Comparison of ENCODE assay signal across 32 cellular contexts in the genomic region with DNA sequence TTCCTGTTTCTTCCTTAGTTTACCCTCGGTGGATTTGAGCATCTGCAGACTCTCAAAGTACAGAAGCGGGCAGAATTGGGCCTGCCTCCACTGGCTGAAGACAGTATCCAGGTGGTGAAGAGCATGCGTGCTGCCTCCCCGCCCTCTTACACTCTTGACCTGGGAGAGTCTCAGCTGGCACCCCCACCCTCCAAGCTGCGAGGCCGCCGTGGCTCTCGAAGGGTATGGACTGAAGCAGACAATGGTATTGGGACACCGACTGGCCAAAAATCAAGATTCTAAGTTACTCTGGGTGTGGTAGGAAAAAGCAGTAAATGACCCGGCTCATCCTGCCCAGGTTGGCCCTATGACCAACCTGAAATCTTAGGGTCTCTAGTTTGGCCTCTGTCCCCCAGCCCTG. TPM values are rescaled to one million over a fixed set of nuclear protein-coding genes. Genes with fewer than 3 reads are reported as not detected.
DNase-seq lines count a peak whose midpoint lies in the region; ATAC-seq and TF ChIP-seq lines count a peak whose summit lies in the region.
"Had no signal": no experiment of that assay in that cellular context is flagged by ENCODE, and none has a peak within 500 bp of the region (broad histone marks: within the 10 kb centered on the region; RNA-seq: fewer than 3 reads in every experiment).

No MANE protein-coding gene starts in this region.

- DNase-seq in nephron progenitor cell (no peak), neural crest cell (ENCODE audit: low read depth, low spot score) (no peak), trophoblast cell (no peak), NCI-H345 treated with DMSO at 0.1 percent for 48 hours (lab: John Stamatoyannopoulos, UW; ENCODE audit: unreplicated experiment) (no peak)
- DNase-seq in activated naive CD8-positive, alpha-beta T cell treated with anti-CD3 and anti-CD28 coated beads for 36 hours, result no peak
- DNase-seq: 8988T; ACHN; AML-193; BE2C; C1 segment of cervical spinal cord; Calu3; CD4-positive, alpha-beta memory T cell; CD4-positive, alpha-beta T cell; CD4-positive, CD25-positive, alpha-beta regulatory T cell; CD8-positive, alpha-beta memory T cell; CD8-positive, alpha-beta T cell; COR-L47; DMS 273 treated with DMSO at 0.1 percent for 48 hours; DMS153; DMS79; DMS79 treated with DMSO at 0.1 percent for 48 hours; DND-41; EL had no signal

- no peak overlapping the region for H3K23ac ChIP-seq in trophoblast cell (ENCODE audit: low read length)

- H2BK12ac ChIP-seq in trophoblast cell (ENCODE audit: low read length), result no peak overlapping the region

- H2BK5ac ChIP-seq in trophoblast cell (ENCODE audit: low read depth, low read length, poor library complexity), result no peak overlapping the region

- no peaks in the 10 kb centered on the region for H3K27me3 ChIP-seq in trophoblast cell (ENCODE audit: insufficient read depth, low read length)
- H3K27me3 ChIP-seq: BE2C; BLaER1; BLaER1 treated with 17β-estradiol and CSF1 and Interleukin-3, amounts not matched to agents 10 nM and 100 nM had no signal

- no peak overlapping the region for H2AFZ ChIP-seq in trophoblast cell (ENCODE audit: insufficient read depth, low read length, poor library complexity)

- H3K36me3 Mint-ChIP-seq in nephron progenitor cell (ENCODE audit: low read depth) (peaks cover 12% of the 10 kb centered on the region), neural crest cell (ENCODE audit: low read depth) (peaks cover 16% of the 10 kb centered on the region)
- peaks cover 21% of the 10 kb centered on the region for H3K36me3 Mint-ChIP-seq in activated naive CD8-positive, alpha-beta T cell treated with anti-CD3 and anti-CD28 coated beads for 36 hours
- H3K36me3 Mint-ChIP-seq: CD4-positive, alpha-beta memory T cell; CD4-positive, CD25-positive, alpha-beta regulatory T cell; CD8-positive, alpha-beta memory T cell; CD8-positive, alpha-beta T cell had no signal

- H3K79me1 ChIP-seq in trophoblast cell (ENCODE audit: low read length), result no peaks in the 10 kb centered on the region

- H3K9me3 Mint-ChIP-seq in nephron progenitor cell (no peaks in the 10 kb centered on the region), neural crest cell (no peaks in the 10 kb centered on the region)
- H3K9me3 Mint-ChIP-seq in activated naive CD8-positive, alpha-beta T cell treated with anti-CD3 and anti-CD28 coated beads for 36 hours, result no peaks in the 10 kb centered on the region
- H3K9me3 Mint-ChIP-seq: CD4-positive, alpha-beta memory T cell; CD4-positive, alpha-beta T cell; CD4-positive, CD25-positive, alpha-beta regulatory T cell; CD8-positive, alpha-beta memory T cell; CD8-positive, alpha-beta T cell had no signal

- no peak overlapping the region for H3K14ac ChIP-seq in trophoblast cell (ENCODE audit: low read length)

- ATAC-seq in HG02885 (IDR thresholded peaks at IDR 0.05; ENCODE audit: poor library complexity, unreplicated experiment), result no peak
- ATAC-seq: A549; CD8-positive, alpha-beta T cell had no signal

- no peak overlapping the region for H3K27ac ChIP-seq in trophoblast cell (ENCODE audit: low read depth, low read length)
- H3K27ac ChIP-seq: 22Rv1; A549; BLaER1; BLaER1 treated with 17β-estradiol and CSF1 and Interleukin-3, amounts not matched to agents 10 nM and 100 nM; C4-2B had no signal

- H3K4me1 Mint-ChIP-seq in nephron progenitor cell, result no peaks in the 10 kb centered on the region
- peaks cover 4% of the 10 kb centered on the region for H3K4me1 Mint-ChIP-seq in neural crest cell
- no peaks in the 10 kb centered on the region for H3K4me1 Mint-ChIP-seq in activated naive CD8-positive, alpha-beta T cell treated with anti-CD3 and anti-CD28 coated beads for 36 hours
- H3K4me1 Mint-ChIP-seq: B cell; CD14-positive monocyte; CD4-positive, alpha-beta memory T cell; CD4-positive, CD25-positive, alpha-beta regulatory T cell; CD8-positive, alpha-beta memory T cell had no signal

- no peak overlapping the region for H2BK120ac ChIP-seq in trophoblast cell (ENCODE audit: insufficient read depth, low read length, poor library complexity)

- no peak overlapping the region for H4K12ac ChIP-seq in trophoblast cell (ENCODE audit: low read depth, low read length)

- peaks cover 5 to 11% of the 10 kb centered on the region in 2 experiments for H3K4me1 ChIP-seq in trophoblast cell (ENCODE audit: control insufficient read depth in 1 of 2, insufficient read depth in 2 of 2, low read length in 2 of 2)
- H3K4me1 ChIP-seq: A549; BE2C; BLaER1; BLaER1 treated with 17β-estradiol and CSF1 and Interleukin-3, amounts not matched to agents 10 nM and 100 nM had no signal

- no peak overlapping the region for H4K91ac ChIP-seq in trophoblast cell (ENCODE audit: low read depth, low read length)

- peaks cover 0 to 5% of the 10 kb centered on the region in 2 experiments for H3K36me3 ChIP-seq in trophoblast cell (ENCODE audit: control insufficient read depth in 1 of 2, insufficient read depth in 2 of 2, low read length in 2 of 2)

- H3K4ac ChIP-seq in trophoblast cell (ENCODE audit: low read depth, low read length), result no peak overlapping the region

- H2AK5ac ChIP-seq in trophoblast cell (ENCODE audit: low read length), result no peak overlapping the region

- H3K4me3 Mint-ChIP-seq in nephron progenitor cell, result no peak overlapping the region
- no peak overlapping the region for H3K4me3 Mint-ChIP-seq in neural crest cell
- no peak overlapping the region for H3K4me3 Mint-ChIP-seq in activated naive CD8-positive, alpha-beta T cell treated with anti-CD3 and anti-CD28 coated beads for 36 hours
- H3K4me3 Mint-ChIP-seq: B cell; CD14-positive monocyte; CD4-positive, alpha-beta memory T cell; CD4-positive, alpha-beta T cell; CD4-positive, CD25-positive, alpha-beta regulatory T cell; CD8-positive, alpha-beta memory T cell; CD8-positive, alpha-beta T cell had no signal

- H3K4me2 ChIP-seq in trophoblast cell (ENCODE audit: low read length), result no peak overlapping the region
- H3K4me2 ChIP-seq: A549; BLaER1; BLaER1 treated with 17β-estradiol and CSF1 and Interleukin-3, amounts not matched to agents 10 nM and 100 nM had no signal

- peak overlapping the region; percentile 30 for H4K8ac ChIP-seq in trophoblast cell (ENCODE audit: low read depth, low read length)

- H3K27ac Mint-ChIP-seq in nephron progenitor cell (peak overlapping the region; percentile 74), neural crest cell (ENCODE audit: unreplicated experiment) (peak overlapping the region; percentile 94)
- no peak overlapping the region for H3K27ac Mint-ChIP-seq in activated naive CD8-positive, alpha-beta T cell treated with anti-CD3 and anti-CD28 coated beads for 36 hours
- H3K27ac Mint-ChIP-seq: B cell; CD4-positive, alpha-beta memory T cell; CD4-positive, alpha-beta T cell; CD4-positive, CD25-positive, alpha-beta regulatory T cell; CD8-positive, alpha-beta T cell had no signal

- no peak overlapping the region for H3K9ac ChIP-seq in trophoblast cell (ENCODE audit: low read length)
- H3K9ac ChIP-seq: BLaER1; BLaER1 treated with 17β-estradiol and CSF1 and Interleukin-3, amounts not matched to agents 10 nM and 100 nM had no signal

- H3K27me3 Mint-ChIP-seq in nephron progenitor cell (ENCODE audit: low read depth, poor library complexity), result no peaks in the 10 kb centered on the region
- H3K27me3 Mint-ChIP-seq in neural crest cell (ENCODE audit: low read depth), result no peaks in the 10 kb centered on the region
- no peaks in the 10 kb centered on the region for H3K27me3 Mint-ChIP-seq in activated naive CD8-positive, alpha-beta T cell treated with anti-CD3 and anti-CD28 coated beads for 36 hours
- H3K27me3 Mint-ChIP-seq: B cell; CD4-positive, alpha-beta memory T cell; CD4-positive, alpha-beta T cell; CD4-positive, CD25-positive, alpha-beta regulatory T cell had no signal

- no peak overlapping the region for H3K4me3 ChIP-seq in trophoblast cell (ENCODE audit: low read depth, low read length)
- H3K4me3 ChIP-seq: A549; BLaER1; BLaER1 treated with 17β-estradiol and CSF1 and Interleukin-3, amounts not matched to agents 10 nM and 100 nM had no signal

- WGBS in trophoblast cell (ENCODE audit: extremely low coverage, insufficient coverage, insufficient read length), result no CpG with 5 or more reads among the region's 10 CpGs

- H3K18ac ChIP-seq in trophoblast cell (ENCODE audit: low read length), result no peak overlapping the region

- no peaks in the 10 kb centered on the region for H3K9me3 ChIP-seq in trophoblast cell (ENCODE audit: insufficient read depth, low read depth, low read length)
- H3K9me3 ChIP-seq: A549; BE2C; BLaER1; BLaER1 treated with 17β-estradiol and CSF1 and Interleukin-3, amounts not matched to agents 10 nM and 100 nM; Caco-2 had no signal

- TF ChIP-seq CTCF in nephron progenitor cell (IDR thresholded peaks at IDR 0.05) (no peak), neural crest cell (conservative IDR thresholded peaks at IDR 0.05) (no peak)

- H3K79me2 ChIP-seq in trophoblast cell (ENCODE audit: control insufficient read depth, insufficient read depth, low read length, poor library complexity), result no peaks in the 10 kb centered on the region

RNA-seq across cellular contexts. Expression of a gene that starts 22.2 kb away (rescaled TPM):
- 11.6 and 13.0 TPM in 2 replicates for total RNA-seq in neural crest cell
- 1.4 and 1.9 TPM in 2 replicates for polyA plus RNA-seq in trophoblast cell (2013)
- 1 to 10 TPM; 6.9 to 7.9 TPM for total RNA-seq in activated naive CD8-positive, alpha-beta T cell treated with anti-CD3 and anti-CD28 coated beads for 36 hours
- polyA plus RNA-seq: CD4-positive, alpha-beta memory T cell; CD8-positive, alpha-beta memory T cell had no signal

RNA-seq across cellular contexts. Expression of a gene that starts 45.9 kb away (rescaled TPM):
- total RNA-seq in neural crest cell, result 2.5 and 5.3 TPM in 2 replicates
- polyA plus RNA-seq in trophoblast cell (2013), result 0.25 and 0.42 TPM in 2 replicates
- 1 to 10 TPM; 4.1 to 6.1 TPM for total RNA-seq in activated naive CD8-positive, alpha-beta T cell treated with anti-CD3 and anti-CD28 coated beads for 36 hours
- total RNA-seq: Caco-2; Calu3; CD4-positive, CD25-positive, alpha-beta regulatory T cell had no signal
- polyA plus RNA-seq: CD14-positive monocyte had no signal
